1 cellular context compared by ENCODE assay signal in the genomic region with DNA sequence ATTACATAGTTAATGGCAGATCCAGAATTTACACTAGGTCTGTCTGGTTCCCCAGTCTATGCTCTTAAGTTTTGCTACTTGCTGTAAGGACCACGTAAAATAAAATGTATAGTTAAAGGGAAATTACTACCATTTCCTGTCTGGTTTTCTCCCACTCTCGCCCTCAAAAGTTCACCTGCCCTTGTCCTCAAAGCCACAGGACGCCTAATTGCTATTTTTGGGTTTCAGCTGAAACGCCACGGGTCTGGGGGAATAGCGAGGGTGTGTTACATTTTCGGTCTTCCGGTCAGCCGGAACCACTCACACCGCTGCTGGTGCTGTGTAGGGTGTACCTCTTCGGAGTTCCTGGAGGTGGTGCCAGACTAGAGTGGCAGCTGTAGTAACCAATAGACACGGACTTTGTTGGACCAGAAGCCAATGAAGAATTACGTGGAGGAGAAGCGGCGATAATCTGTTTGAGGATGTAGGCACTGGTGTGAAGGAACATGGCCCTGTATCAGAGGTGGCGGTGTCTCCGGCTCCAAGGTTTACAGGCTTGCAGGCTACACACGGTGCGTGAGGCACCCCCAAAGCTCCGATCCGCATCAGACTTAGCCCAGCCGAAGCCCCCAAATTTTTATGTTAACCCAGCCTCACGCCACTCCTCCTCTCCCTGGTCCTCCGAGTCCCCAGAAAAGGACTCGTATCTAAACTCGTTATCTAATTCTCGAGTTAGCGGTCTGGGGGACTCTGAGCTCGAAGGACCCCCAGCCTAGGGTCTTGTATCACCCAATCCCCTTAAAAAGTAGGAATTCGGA.
TF ChIP-seq lines count a peak whose summit lies in the region.

A gene with protein sequence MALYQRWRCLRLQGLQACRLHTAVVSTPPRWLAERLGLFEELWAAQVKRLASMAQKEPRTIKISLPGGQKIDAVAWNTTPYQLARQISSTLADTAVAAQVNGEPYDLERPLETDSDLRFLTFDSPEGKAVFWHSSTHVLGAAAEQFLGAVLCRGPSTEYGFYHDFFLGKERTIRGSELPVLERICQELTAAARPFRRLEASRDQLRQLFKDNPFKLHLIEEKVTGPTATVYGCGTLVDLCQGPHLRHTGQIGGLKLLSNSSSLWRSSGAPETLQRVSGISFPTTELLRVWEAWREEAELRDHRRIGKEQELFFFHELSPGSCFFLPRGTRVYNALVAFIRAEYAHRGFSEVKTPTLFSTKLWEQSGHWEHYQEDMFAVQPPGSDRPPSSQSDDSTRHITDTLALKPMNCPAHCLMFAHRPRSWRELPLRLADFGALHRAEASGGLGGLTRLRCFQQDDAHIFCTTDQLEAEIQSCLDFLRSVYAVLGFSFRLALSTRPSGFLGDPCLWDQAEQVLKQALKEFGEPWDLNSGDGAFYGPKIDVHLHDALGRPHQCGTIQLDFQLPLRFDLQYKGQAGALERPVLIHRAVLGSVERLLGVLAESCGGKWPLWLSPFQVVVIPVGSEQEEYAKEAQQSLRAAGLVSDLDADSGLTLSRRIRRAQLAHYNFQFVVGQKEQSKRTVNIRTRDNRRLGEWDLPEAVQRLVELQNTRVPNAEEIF (plus strand): TSS at position 454 of the 797 bp plus-strand sequence. CDS start 32 bp downstream, at position 486.

TF ChIP-seq in HepG2, 621 proteins besides CTCF, POLR2A, EP300 and RAD21 (continued from another document and continues in another):
- TF ChIP-seq, protein P1, sequence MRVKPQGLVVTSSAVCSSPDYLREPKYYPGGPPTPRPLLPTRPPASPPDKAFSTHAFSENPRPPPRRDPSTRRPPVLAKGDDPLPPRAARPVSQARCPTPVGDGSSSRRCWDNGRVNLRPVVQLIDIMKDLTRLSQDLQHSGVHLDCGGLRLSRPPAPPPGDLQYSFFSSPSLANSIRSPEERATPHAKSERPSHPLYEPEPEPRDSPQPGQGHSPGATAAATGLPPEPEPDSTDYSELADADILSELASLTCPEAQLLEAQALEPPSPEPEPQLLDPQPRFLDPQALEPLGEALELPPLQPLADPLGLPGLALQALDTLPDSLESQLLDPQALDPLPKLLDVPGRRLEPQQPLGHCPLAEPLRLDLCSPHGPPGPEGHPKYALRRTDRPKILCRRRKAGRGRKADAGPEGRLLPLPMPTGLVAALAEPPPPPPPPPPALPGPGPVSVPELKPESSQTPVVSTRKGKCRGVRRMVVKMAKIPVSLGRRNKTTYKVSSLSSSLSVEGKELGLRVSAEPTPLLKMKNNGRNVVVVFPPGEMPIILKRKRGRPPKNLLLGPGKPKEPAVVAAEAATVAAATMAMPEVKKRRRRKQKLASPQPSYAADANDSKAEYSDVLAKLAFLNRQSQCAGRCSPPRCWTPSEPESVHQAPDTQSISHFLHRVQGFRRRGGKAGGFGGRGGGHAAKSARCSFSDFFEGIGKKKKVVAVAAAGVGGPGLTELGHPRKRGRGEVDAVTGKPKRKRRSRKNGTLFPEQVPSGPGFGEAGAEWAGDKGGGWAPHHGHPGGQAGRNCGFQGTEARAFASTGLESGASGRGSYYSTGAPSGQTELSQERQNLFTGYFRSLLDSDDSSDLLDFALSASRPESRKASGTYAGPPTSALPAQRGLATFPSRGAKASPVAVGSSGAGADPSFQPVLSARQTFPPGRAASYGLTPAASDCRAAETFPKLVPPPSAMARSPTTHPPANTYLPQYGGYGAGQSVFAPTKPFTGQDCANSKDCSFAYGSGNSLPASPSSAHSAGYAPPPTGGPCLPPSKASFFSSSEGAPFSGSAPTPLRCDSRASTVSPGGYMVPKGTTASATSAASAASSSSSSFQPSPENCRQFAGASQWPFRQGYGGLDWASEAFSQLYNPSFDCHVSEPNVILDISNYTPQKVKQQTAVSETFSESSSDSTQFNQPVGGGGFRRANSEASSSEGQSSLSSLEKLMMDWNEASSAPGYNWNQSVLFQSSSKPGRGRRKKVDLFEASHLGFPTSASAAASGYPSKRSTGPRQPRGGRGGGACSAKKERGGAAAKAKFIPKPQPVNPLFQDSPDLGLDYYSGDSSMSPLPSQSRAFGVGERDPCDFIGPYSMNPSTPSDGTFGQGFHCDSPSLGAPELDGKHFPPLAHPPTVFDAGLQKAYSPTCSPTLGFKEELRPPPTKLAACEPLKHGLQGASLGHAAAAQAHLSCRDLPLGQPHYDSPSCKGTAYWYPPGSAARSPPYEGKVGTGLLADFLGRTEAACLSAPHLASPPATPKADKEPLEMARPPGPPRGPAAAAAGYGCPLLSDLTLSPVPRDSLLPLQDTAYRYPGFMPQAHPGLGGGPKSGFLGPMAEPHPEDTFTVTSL (CRISPR knock-in tag; IDR thresholded peaks at IDR 0.05; ENCODE audit: borderline replicate concordance) = no peak
- TF ChIP-seq CENPBD1 (CRISPR knock-in tag; IDR thresholded peaks at IDR 0.05; ENCODE audit: borderline replicate concordance, low read depth) (no peak), DMTF1 (CRISPR knock-in tag; IDR thresholded peaks at IDR 0.05) (no peak), ZNF510 (CRISPR knock-in tag; IDR thresholded peaks at IDR 0.05; ENCODE audit: low read depth) (0 out of 2 replicates have a peak, but pooled peaks have one; percentile 57), SNAPC5 (CRISPR knock-in tag; IDR thresholded peaks at IDR 0.05; ENCODE audit: borderline replicate concordance) (peak; percentile 76; the same call in 1 of the 2 replicates), TBP (CRISPR knock-in tag; IDR thresholded peaks at IDR 0.05) (no peak), IKZF4 (CRISPR knock-in tag; IDR thresholded peaks at IDR 0.05; ENCODE audit: borderline replicate concordance, low read depth, not compliant biosample characterization) (no peak), MTF2 (CRISPR knock-in tag; IDR thresholded peaks at IDR 0.05; ENCODE audit: borderline replicate concordance) (no peak), ZBTB8A (CRISPR knock-in tag; IDR thresholded peaks at IDR 0.05; ENCODE audit: borderline replicate concordance, low read depth) (no peak), ISL2 (CRISPR knock-in tag; IDR thresholded peaks at IDR 0.05) (peak; percentile 76), MTA1 (CRISPR knock-in tag; IDR thresholded peaks at IDR 0.05; ENCODE audit: borderline replicate concordance) (0 out of 2 replicates have a peak, but pooled peaks have one; percentile 31), ZNF3 (CRISPR knock-in tag; IDR thresholded peaks at IDR 0.05) (no peak), EEA1 (CRISPR knock-in tag; IDR thresholded peaks at IDR 0.05; ENCODE audit: borderline replicate concordance) (no peak), ZBTB38 (CRISPR knock-in tag; IDR thresholded peaks at IDR 0.05) (0 out of 2 replicates have a peak, but pooled peaks have one; percentile 48), TOPORS (CRISPR knock-in tag; IDR thresholded peaks at IDR 0.05) (peak; percentile 71; the same call in 1 of the 2 replicates), KIAA2018 (CRISPR knock-in tag; IDR thresholded peaks at IDR 0.05; ENCODE audit: borderline replicate concordance) (no peak), ZNF430 (CRISPR knock-in tag; IDR thresholded peaks at IDR 0.05) (no peak; the same call in 1 of the 2 replicates), RORA (CRISPR knock-in tag; IDR thresholded peaks at IDR 0.05) (no peak), HNRNPK (IDR thresholded peaks at IDR 0.05; ENCODE audit: low read depth, low read length, poor library complexity, severe bottlenecking) (no peak), RFXAP (CRISPR knock-in tag; IDR thresholded peaks at IDR 0.05; ENCODE audit: borderline replicate concordance) (peak; percentile 83; the same call in 1 of the 2 replicates)
- TF ChIP-seq, protein P2, sequence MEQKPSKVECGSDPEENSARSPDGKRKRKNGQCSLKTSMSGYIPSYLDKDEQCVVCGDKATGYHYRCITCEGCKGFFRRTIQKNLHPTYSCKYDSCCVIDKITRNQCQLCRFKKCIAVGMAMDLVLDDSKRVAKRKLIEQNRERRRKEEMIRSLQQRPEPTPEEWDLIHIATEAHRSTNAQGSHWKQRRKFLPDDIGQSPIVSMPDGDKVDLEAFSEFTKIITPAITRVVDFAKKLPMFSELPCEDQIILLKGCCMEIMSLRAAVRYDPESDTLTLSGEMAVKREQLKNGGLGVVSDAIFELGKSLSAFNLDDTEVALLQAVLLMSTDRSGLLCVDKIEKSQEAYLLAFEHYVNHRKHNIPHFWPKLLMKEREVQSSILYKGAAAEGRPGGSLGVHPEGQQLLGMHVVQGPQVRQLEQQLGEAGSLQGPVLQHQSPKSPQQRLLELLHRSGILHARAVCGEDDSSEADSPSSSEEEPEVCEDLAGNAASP (CRISPR knock-in tag; IDR thresholded peaks at IDR 0.05; ENCODE audit: borderline replicate concordance) = peak; percentile 69
- TF ChIP-seq, protein P3, sequence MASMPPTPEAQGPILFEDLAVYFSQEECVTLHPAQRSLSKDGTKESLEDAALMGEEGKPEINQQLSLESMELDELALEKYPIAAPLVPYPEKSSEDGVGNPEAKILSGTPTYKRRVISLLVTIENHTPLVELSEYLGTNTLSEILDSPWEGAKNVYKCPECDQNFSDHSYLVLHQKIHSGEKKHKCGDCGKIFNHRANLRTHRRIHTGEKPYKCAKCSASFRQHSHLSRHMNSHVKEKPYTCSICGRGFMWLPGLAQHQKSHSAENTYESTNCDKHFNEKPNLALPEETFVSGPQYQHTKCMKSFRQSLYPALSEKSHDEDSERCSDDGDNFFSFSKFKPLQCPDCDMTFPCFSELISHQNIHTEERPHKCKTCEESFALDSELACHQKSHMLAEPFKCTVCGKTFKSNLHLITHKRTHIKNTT (CRISPR knock-in tag; IDR thresholded peaks at IDR 0.05) = no peak
- TF ChIP-seq, protein P4, sequence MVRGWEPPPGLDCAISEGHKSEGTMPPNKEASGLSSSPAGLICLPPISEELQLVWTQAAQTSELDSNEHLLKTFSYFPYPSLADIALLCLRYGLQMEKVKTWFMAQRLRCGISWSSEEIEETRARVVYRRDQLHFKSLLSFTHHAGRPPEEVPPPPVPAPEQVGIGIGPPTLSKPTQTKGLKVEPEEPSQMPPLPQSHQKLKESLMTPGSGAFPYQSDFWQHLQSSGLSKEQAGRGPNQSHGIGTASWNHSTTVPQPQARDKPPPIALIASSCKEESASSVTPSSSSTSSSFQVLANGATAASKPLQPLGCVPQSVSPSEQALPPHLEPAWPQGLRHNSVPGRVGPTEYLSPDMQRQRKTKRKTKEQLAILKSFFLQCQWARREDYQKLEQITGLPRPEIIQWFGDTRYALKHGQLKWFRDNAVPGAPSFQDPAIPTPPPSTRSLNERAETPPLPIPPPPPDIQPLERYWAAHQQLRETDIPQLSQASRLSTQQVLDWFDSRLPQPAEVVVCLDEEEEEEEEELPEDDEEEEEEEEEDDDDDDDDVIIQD (CRISPR knock-in tag; IDR thresholded peaks at IDR 0.05; ENCODE audit: low read depth) = peak; percentile 76
